ENCODE assay signal across 8 cellular contexts in genomic region chr3:48661501-48662139, GRCh38. TPM values are rescaled to one million over a fixed set of nuclear protein-coding genes. Genes with fewer than 3 reads are reported as not detected.
DNase-seq lines count a peak whose midpoint lies in the region; ATAC-seq, FAIRE-seq and TF ChIP-seq lines count a peak whose summit lies in the region.

No MANE protein-coding gene starts in this region.

- peak overlapping the region; percentile 55 for H3K4me3 Mint-ChIP-seq in activated CD4-positive, alpha-beta T cell treated with anti-CD3 and anti-CD28 coated beads, Interleukin-2, amount 10 ng/mL, durations not matched to agents 7 days and 5 days

- H3K27me3 Mint-ChIP-seq in activated CD4-positive, alpha-beta T cell treated with anti-CD3 and anti-CD28 coated beads, Interleukin-2, amount 10 ng/mL, durations not matched to agents 7 days and 5 days, result peaks cover 10% of the 10 kb centered on the region

- H3K27me3 ChIP-seq in A673 (replicated peaks; ENCODE audit: insufficient read depth, low read depth, low read length, poor library complexity) (no peaks in the 10 kb centered on the region), liver (ENCODE audit: control insufficient read depth in 4 of 4, insufficient read depth in 4 of 4, low read length in 3 of 4) (peaks cover 0 to 5% (median 0%) of the 10 kb centered on the region in 4 donors)

- intact Hi-C loops in A673 (cut with micrococcal nuclease; ENCODE audit: unreplicated experiment), result no loop called here

- POLR2A ChIA-PET in A673 (lab: Charles Lee; ENCODE audit: low non-redundant PET), result interaction anchor here (0.6 kb wide), 1 partner anchor 1665 kb away, joined by 3 read pairs; no protein-coding TSS in a partner anchor
- POLR2A ChIA-PET in activated CD4-positive, alpha-beta T cell treated with anti-CD3 and anti-CD28 coated beads, Interleukin-2, amount 10 ng/mL, durations not matched to agents 7 days and 5 days (lab: Charles Lee), result interaction anchor here (0.8 kb wide), 1 partner anchor 361 kb away, joined by 3 read pairs; no protein-coding TSS in a partner anchor

- DNase-seq in A673 (ENCODE audit: low spot score), result peak; percentile 58
- peak; percentile 60 for DNase-seq in HTR-8/SVneo (ENCODE audit: insufficient read length, low spot score)
- peak; percentile 79 for DNase-seq in activated CD4-positive, alpha-beta T cell treated with anti-CD3 and anti-CD28 coated beads, Interleukin-2, amount 10 ng/mL, durations not matched to agents 7 days and 5 days
- peak; percentile 68 for DNase-seq in dermis blood vessel endothelial cell
- DNase-seq in stimulated activated CD4-positive, alpha-beta T cell treated with anti-CD3 and anti-CD28 coated beads, TNF-alpha, amount 100 ng/mL, for 4 hours (ENCODE audit: low read depth in 3 of 3), result peak; percentile 49 to 57 (median 56)
- DNase-seq in DMS53 (lab: John Stamatoyannopoulos, UW), result no peak

- H3K4me1 ChIP-seq in A673 (ENCODE audit: insufficient read depth, low read length, poor library complexity, severe bottlenecking), result no peaks in the 10 kb centered on the region
- peaks cover 0 to 16% (median 14%) of the 10 kb centered on the region in 4 donors for H3K4me1 ChIP-seq in liver (ENCODE audit: control insufficient read depth in 4 of 4, insufficient read depth in 4 of 4, low read length in 3 of 4)

- peaks cover 3% of the 10 kb centered on the region for H3K36me3 Mint-ChIP-seq in activated CD4-positive, alpha-beta T cell treated with anti-CD3 and anti-CD28 coated beads, Interleukin-2, amount 10 ng/mL, durations not matched to agents 7 days and 5 days (ENCODE audit: low read depth)

- 6% methylated on average over 66 of the region's 66 CpGs for WGBS in liver

- no peak overlapping the region for H3K27ac ChIP-seq in A673 (ENCODE audit: low read depth, low read length, poor library complexity, severe bottlenecking)
- H3K27ac ChIP-seq in liver (ENCODE audit: low read depth in 1 of 2, low read length in 2 of 2), result no peak overlapping the region

- H3K9ac ChIP-seq in liver (ENCODE audit: low read depth in 1 of 2, low read length in 2 of 2), result no peak overlapping the region

- CTCF ChIA-PET in A673 (lab: Charles Lee), result interaction anchor here (1.0 kb wide), 1 partner anchor 24 kb away, joined by 3 read pairs; no protein-coding TSS in a partner anchor
- CTCF ChIA-PET in activated CD4-positive, alpha-beta T cell treated with anti-CD3 and anti-CD28 coated beads, Interleukin-2, amount 10 ng/mL, durations not matched to agents 7 days and 5 days (lab: Charles Lee), result interaction anchor here (0.6 to 4.0 kb wide), 9 partner anchors 8 to 261 kb away, joined by 3 to 17 read pairs (median 4); partner anchors contain the start of gene SLC26A6

- H3K4me3 ChIP-seq in A673 (ENCODE audit: low read depth, low read length, poor library complexity, severe bottlenecking), result peak overlapping the region; percentile 56
- H3K4me3 ChIP-seq in liver (ENCODE audit: low read depth in 1 of 3, low read length in 3 of 3), result peak overlapping the region in 1 of 3 donors; percentile 16

- no peaks in the 10 kb centered on the region for H3K9me3 Mint-ChIP-seq in activated CD4-positive, alpha-beta T cell treated with anti-CD3 and anti-CD28 coated beads, Interleukin-2, amount 10 ng/mL, durations not matched to agents 7 days and 5 days

- no peak overlapping the region for H3K27ac Mint-ChIP-seq in activated CD4-positive, alpha-beta T cell treated with anti-CD3 and anti-CD28 coated beads, Interleukin-2, amount 10 ng/mL, durations not matched to agents 7 days and 5 days

- peak; percentile 20 for FAIRE-seq in HTR-8/SVneo (lab: Jason Lieb, UNC)

- TF ChIP-seq RAD21 in liver (IDR thresholded peaks at IDR 0.05), result no peak

- no TSS peak for BruUV-seq in A673 (replicated peaks; lab: Mats Ljungman, UMichigan)

- H3K36me3 ChIP-seq in A673 (ENCODE audit: insufficient read depth, low read length, poor library complexity, severe bottlenecking) (no peaks in the 10 kb centered on the region), liver (ENCODE audit: control insufficient read depth in 4 of 4, insufficient read depth in 3 of 4, low read depth in 1 of 4, low read length in 3 of 4) (no peaks in the 10 kb centered on the region)

- TF ChIP-seq CTCF in A673 (conservative IDR thresholded peaks at IDR 0.05; ENCODE audit: low read depth, low read length) (no peak), liver (IDR thresholded peaks at IDR 0.05; ENCODE audit: low read depth, low read length, missing input control) (no peak)

- ATAC-seq in GM19324 (IDR thresholded peaks at IDR 0.05; ENCODE audit: low FRiP score, unreplicated experiment), result no peak

- H3K4me1 Mint-ChIP-seq in activated CD4-positive, alpha-beta T cell treated with anti-CD3 and anti-CD28 coated beads, Interleukin-2, amount 10 ng/mL, durations not matched to agents 7 days and 5 days, result peaks cover 32% of the 10 kb centered on the region

- H3K9me3 ChIP-seq in A673 (ENCODE audit: low read depth, low read length, poor library complexity, severe bottlenecking) (no peaks in the 10 kb centered on the region), liver (ENCODE audit: control insufficient read depth in 4 of 4, low read length in 3 of 4) (peaks cover 0 to 6% (median 0%) of the 10 kb centered on the region in 4 donors)

TF ChIP-seq in liver, 16 proteins besides CTCF, POLR2A, EP300 and RAD21:
- TF ChIP-seq EGR1 (IDR thresholded peaks at IDR 0.05; ENCODE audit: low read depth in 2 of 2) (no peak), HNF4A (conservative IDR thresholded peaks at IDR 0.05) (no peak), REST (IDR thresholded peaks at IDR 0.05) (peak; percentile 100), RXRA (IDR thresholded peaks at IDR 0.05) (no peak)

RNA-seq across cellular contexts. Expression of gene CELSR3, which starts 1.1 kb away (rescaled TPM):
- 1.2 and 2.1 TPM in 2 replicates for total RNA-seq in A673 (2021)
- total RNA-seq in activated CD4-positive, alpha-beta T cell treated with anti-CD3 and anti-CD28 coated beads, Interleukin-2, amount 10 ng/mL, durations not matched to agents 7 days and 5 days, result 1 to 10 TPM; 7.9 to 8.6 TPM
- total RNA-seq in dermis blood vessel endothelial cell, result 0.17 and 0.47 TPM in 2 replicates
- under 1 TPM; 0.33 to 0.37 TPM for total RNA-seq in liver
- polyA plus RNA-seq in liver, result under 1 TPM; 0.16 to 0.18 TPM

RNA-seq across cellular contexts. Expression of gene NCKIPSD, which starts 24.1 kb away (rescaled TPM):
- total RNA-seq in A673 (2021) (15.0 and 18.8 TPM in 2 replicates), dermis blood vessel endothelial cell (6.3 and 8.9 TPM in 2 replicates), liver (10 to 100 TPM in 1 of 2 donors, 1 to 10 TPM in 1; 5.9 to 12.9 TPM)
- 10 to 100 TPM; 41.5 to 42.6 TPM for total RNA-seq in activated CD4-positive, alpha-beta T cell treated with anti-CD3 and anti-CD28 coated beads, Interleukin-2, amount 10 ng/mL, durations not matched to agents 7 days and 5 days
- polyA plus RNA-seq in liver, result 10 to 100 TPM in 1 of 2 donors, 1 to 10 TPM in 1; 7.4 to 10.0 TPM

RNA-seq across cellular contexts. Expression of gene SLC26A6, which starts 26.4 kb away (rescaled TPM):
- 11.8 and 12.6 TPM in 2 replicates for total RNA-seq in A673 (2021)
- total RNA-seq in activated CD4-positive, alpha-beta T cell treated with anti-CD3 and anti-CD28 coated beads, Interleukin-2, amount 10 ng/mL, durations not matched to agents 7 days and 5 days, result 10 to 100 TPM; 41.3 to 45.7 TPM
- 23.9 and 27.7 TPM in 2 replicates for total RNA-seq in dermis blood vessel endothelial cell
- 10 to 100 TPM in 1 of 2 donors, 1 to 10 TPM in 1; 7.5 to 13.1 TPM for total RNA-seq in liver
- 1 to 10 TPM; 4.4 to 5.1 TPM for polyA plus RNA-seq in liver

RNA-seq across cellular contexts. Expression of gene TMEM89, which starts 40.1 kb away (rescaled TPM):
- total RNA-seq in A673 (2021) (0.50 TPM in 1 of 2 replicates, not detected in the other), dermis blood vessel endothelial cell (not detected in 2 replicates), liver (not detected)
- under 1 TPM; 0.32 to 0.33 TPM for total RNA-seq in activated CD4-positive, alpha-beta T cell treated with anti-CD3 and anti-CD28 coated beads, Interleukin-2, amount 10 ng/mL, durations not matched to agents 7 days and 5 days
- polyA plus RNA-seq in liver, result not detected

RNA-seq across cellular contexts. Expression of gene UQCRC1, which starts 52.2 kb away (rescaled TPM):
- total RNA-seq in A673 (2021), result 189 and 215 TPM in 2 replicates
- 100 to 1,000 TPM; 150 to 157 TPM for total RNA-seq in activated CD4-positive, alpha-beta T cell treated with anti-CD3 and anti-CD28 coated beads, Interleukin-2, amount 10 ng/mL, durations not matched to agents 7 days and 5 days
- total RNA-seq in dermis blood vessel endothelial cell, result 288 and 371 TPM in 2 replicates
- 100 to 1,000 TPM; 153 to 373 TPM for total RNA-seq in liver
- polyA plus RNA-seq in liver, result 100 to 1,000 TPM; 275 to 304 TPM
